ENCODE assay signal across 11 cellular contexts in genomic region chr3:40718681-40719080, GRCh38.
DNase-seq lines count a peak whose midpoint lies in the region; ATAC-seq, FAIRE-seq and TF ChIP-seq lines count a peak whose summit lies in the region.
"Had no signal": no experiment of that assay in that cellular context is flagged by ENCODE, and none has a peak within 500 bp of the region (broad histone marks: within the 10 kb centered on the region; RNA-seq: fewer than 3 reads in every experiment).

No MANE protein-coding gene starts in this region.

- H3K4me3 ChIP-seq in H1 (ENCODE audit: extremely low read depth in 1 of 4, insufficient read depth in 2 of 4, low read depth in 3 of 4, low read length in 4 of 4) (no peak overlapping the region), uterus (no peak overlapping the region), lower lobe of right lung (no peak overlapping the region)

- DNase-seq in H1 (ENCODE audit: low read depth in 1 of 2, low spot score in 2 of 2) = no peak
- no peak for DNase-seq in uterus
- no peak for DNase-seq in lower lobe of right lung
- no peak for DNase-seq in NCI-H1105 (lab: John Stamatoyannopoulos, UW)
- no peak for DNase-seq in erythroblast (lab: John Stamatoyannopoulos, UW)
- DNase-seq: DND-41, SHP77 treated with DMSO at 0.1 percent for 48 hours had no signal

- TF ChIP-seq CTCF in H1 (IDR thresholded peaks at IDR 0.05; ENCODE audit: control extremely low read depth in 1 of 3, insufficient read depth in 1 of 3, low read depth in 1 of 3, low read length in 3 of 3) (no peak), uterus (IDR thresholded peaks at IDR 0.05) (no peak), lower lobe of right lung (IDR thresholded peaks at IDR 0.05) (no peak)

- no peak overlapping the region for H2BK120ac ChIP-seq in H1 (replicated peaks; ENCODE audit: low read depth, low read length)

- no peaks in the 10 kb centered on the region for H3K4me1 ChIP-seq in H1 (replicated peaks in 1 of 4; ENCODE audit: control insufficient read depth in 3 of 4, insufficient read depth in 4 of 4, low read length in 3 of 4)
- no peaks in the 10 kb centered on the region for H3K4me1 ChIP-seq in uterus
- H3K4me1 ChIP-seq in lower lobe of right lung = peaks cover 12% of the 10 kb centered on the region

- no peak overlapping the region for H3K27ac ChIP-seq in H1 (ENCODE audit: low read depth, low read length)
- no peak overlapping the region for H3K27ac ChIP-seq in uterus
- H3K27ac ChIP-seq in lower lobe of right lung = no peak overlapping the region

- no peaks in the 10 kb centered on the region for H3K79me1 ChIP-seq in H1 (ENCODE audit: low read depth, low read length)

- H3K79me2 ChIP-seq in H1 (ENCODE audit: control insufficient read depth in 1 of 2, insufficient read depth in 2 of 2, low read length in 2 of 2) = no peaks in the 10 kb centered on the region

- no peak overlapping the region for H3K56ac ChIP-seq in H1 (replicated peaks; ENCODE audit: insufficient read length, low read depth, low read length)

- no peaks in the 10 kb centered on the region; a peak in 1 of 7 replicates for H3K27me3 ChIP-seq in H1 (replicated peaks in 1 of 4; ENCODE audit: control insufficient read depth in 3 of 4, extremely low read depth in 1 of 4, insufficient read depth in 3 of 4, low read length in 3 of 4)
- no peaks in the 10 kb centered on the region for H3K27me3 ChIP-seq in uterus
- H3K27me3 ChIP-seq in lower lobe of right lung (ENCODE audit: low read depth) = no peaks in the 10 kb centered on the region

- H4K20me1 ChIP-seq in H1 (replicated peaks in 1 of 2; ENCODE audit: control insufficient read depth in 1 of 2, insufficient read depth in 2 of 2, low read length in 2 of 2) = no peaks in the 10 kb centered on the region

- intact Hi-C loops in uterus (cut with DNase I; ENCODE audit: low total_unique reads) (no loop called here), lower lobe of right lung (cut with DNase I) (no loop called here)

- no peak for TF ChIP-seq RAD21 in H1 (IDR thresholded peaks at IDR 0.05 in 1 of 2, conservative IDR thresholded peaks at IDR 0.05 in 1 of 2; ENCODE audit: low read depth in 2 of 2, low read length in 2 of 2)

- POLR2A ChIA-PET in H1 (lab: Charles Lee; ENCODE audit: partially characterized antibody) = interaction anchor here (1.3 kb wide), 1 partner anchor 481 kb away, joined by 4 read pairs; the partner anchor contains the start of gene CTNNB1

- no peak overlapping the region for H4K5ac ChIP-seq in H1 (ENCODE audit: insufficient read length, low read depth, low read length)

- no peak overlapping the region for H3K4ac ChIP-seq in H1 (replicated peaks; ENCODE audit: insufficient read length, low read depth, low read length)

- no peak overlapping the region for H2BK5ac ChIP-seq in H1 (ENCODE audit: low read depth, low read length)

- no peak for FAIRE-seq in H1 (lab: Jason Lieb, UNC)

- no peak overlapping the region for H3K18ac ChIP-seq in H1 (ENCODE audit: extremely low read depth, low read length)

- H3K23ac ChIP-seq in H1 (ENCODE audit: insufficient read length) = no peak overlapping the region

- TF ChIP-seq POLR2A in H1 (IDR thresholded peaks at IDR 0.05; ENCODE audit: control extremely low read depth in 1 of 2, low read depth in 2 of 2, low read length in 2 of 2) = no peak
- TF ChIP-seq POLR2A in uterus (IDR thresholded peaks at IDR 0.05) = no peak
- TF ChIP-seq POLR2A in erythroblast (IDR thresholded peaks at IDR 0.05; ENCODE audit: low read length) = no peak

- no peaks in the 10 kb centered on the region for H3K23me2 ChIP-seq in H1 (ENCODE audit: low read depth, low read length)

- H3K14ac ChIP-seq in H1 (ENCODE audit: insufficient read length) = no peak overlapping the region

- no peak overlapping the region for H4K91ac ChIP-seq in H1 (replicated peaks; ENCODE audit: insufficient read length, low read length)

- no peak overlapping the region for H4K8ac ChIP-seq in H1 (ENCODE audit: extremely low read depth, insufficient read depth, low read length)

- no peak overlapping the region for H3K9ac ChIP-seq in H1 (replicated peaks in 1 of 4; ENCODE audit: extremely low read depth in 1 of 4, low read depth in 3 of 4, low read length in 3 of 4)

- 0 out of 2 replicates have a peak overlapping the region, but pooled peaks have one; percentile 80 for H2AFZ ChIP-seq in H1 (ENCODE audit: low read length)

- no peak overlapping the region for H2BK15ac ChIP-seq in H1 (ENCODE audit: low read length)

- CTCF ChIA-PET in H1 (lab: Charles Lee; ENCODE audit: partially characterized antibody) = interaction anchor here (0.6 to 1.5 kb wide), 9 partner anchors 13 to 150 kb away, joined by 3 to 6 read pairs (median 3); no protein-coding TSS in a partner anchor

- no peaks in the 10 kb centered on the region for H3K9me3 ChIP-seq in H1 (ENCODE audit: insufficient read depth in 2 of 2, low read depth in 1 of 2, low read length in 1 of 2)
- no peaks in the 10 kb centered on the region for H3K9me3 ChIP-seq in uterus
- H3K9me3 ChIP-seq in lower lobe of right lung = no peaks in the 10 kb centered on the region

- no peak overlapping the region for H2AK5ac ChIP-seq in H1 (ENCODE audit: low read depth, low read length)

- H3K4me2 ChIP-seq in H1 (ENCODE audit: insufficient read depth in 1 of 2, low read depth in 2 of 2, low read length in 2 of 2) = no peak overlapping the region

- H2BK20ac ChIP-seq in H1 (ENCODE audit: low read length) = no peak overlapping the region

- 100% methylated on average over 1 of the region's 1 CpG; no CpG with 5 or more reads in 1 of the 2 experiments for WGBS in H1 (ENCODE audit: extremely low coverage in 1 of 2, insufficient coverage in 1 of 2, insufficient read length in 1 of 2, insufficient replicate concordance in 2 of 2, low coverage in 1 of 2, low lambda C conversion rate in 2 of 2, missing lambda C conversion rate in 1 of 2), 2 experiments

- TF ChIP-seq EP300 in H1 (IDR thresholded peaks at IDR 0.05; ENCODE audit: borderline replicate concordance in 1 of 2, low read depth in 2 of 2, low read length in 2 of 2) = no peak

- H3K36me3 ChIP-seq in H1 (ENCODE audit: control insufficient read depth in 2 of 4, insufficient read depth in 4 of 4, low read length in 3 of 4) (no peaks in the 10 kb centered on the region), uterus (no peaks in the 10 kb centered on the region), lower lobe of right lung (no peaks in the 10 kb centered on the region)

- ATAC-seq in GM18519 (IDR thresholded peaks at IDR 0.05; ENCODE audit: low FRiP score, unreplicated experiment) (peak; percentile 88), GM21576 (IDR thresholded peaks at IDR 0.05; ENCODE audit: unreplicated experiment) (peak; percentile 94), HG03432 (IDR thresholded peaks at IDR 0.05; ENCODE audit: unreplicated experiment) (peak; percentile 96), lower lobe of right lung (no peak)
- ATAC-seq: left lobe of liver had no signal

- H2BK12ac ChIP-seq in H1 (ENCODE audit: low read depth, low read length) = no peak overlapping the region

TF ChIP-seq in H1, 55 proteins besides CTCF, POLR2A, EP300 and RAD21:
- TF ChIP-seq SP2 (IDR thresholded peaks at IDR 0.05; ENCODE audit: low read length) (no peak), SIN3A (conservative IDR thresholded peaks at IDR 0.05 in 1 of 2, IDR thresholded peaks at IDR 0.05 in 1 of 2; ENCODE audit: low read depth in 1 of 2, low read length in 2 of 2) (no peak), PHF8 (conservative IDR thresholded peaks at IDR 0.05; ENCODE audit: low read depth, low read length) (no peak), NRF1 (IDR thresholded peaks at IDR 0.05; ENCODE audit: low read depth, low read length) (no peak), BRCA1 (IDR thresholded peaks at IDR 0.05; ENCODE audit: low read depth, low read length) (no peak), TAF7 (optimal IDR thresholded peaks at IDR 0.05; ENCODE audit: borderline replicate concordance, low read depth, low read length) (no peak), ATF2 (IDR thresholded peaks at IDR 0.05; ENCODE audit: low read length) (no peak), MAFK (IDR thresholded peaks at IDR 0.05; ENCODE audit: low read depth, low read length) (no peak), GABPA (IDR thresholded peaks at IDR 0.05; ENCODE audit: borderline replicate concordance, insufficient read depth, low read length) (no peak), ZNF274 (IDR thresholded peaks at IDR 0.05; ENCODE audit: borderline replicate concordance, extremely low read depth, low read length) (no peak), TCF12 (IDR thresholded peaks at IDR 0.05; ENCODE audit: low read depth, low read length) (no peak), HDAC6 (IDR thresholded peaks at IDR 0.05; ENCODE audit: low read depth, low read length) (no peak)

Comparison
In these comparisons a context has a peak if more than half of its experiments do, and no peak if none do; other contexts are left out.
1. ATAC-seq: peak in GM18519 (single experiment), GM21576 (single experiment) and HG03432 (single experiment); none in lower lobe of right lung (0 of 2).